In the genomic region with DNA sequence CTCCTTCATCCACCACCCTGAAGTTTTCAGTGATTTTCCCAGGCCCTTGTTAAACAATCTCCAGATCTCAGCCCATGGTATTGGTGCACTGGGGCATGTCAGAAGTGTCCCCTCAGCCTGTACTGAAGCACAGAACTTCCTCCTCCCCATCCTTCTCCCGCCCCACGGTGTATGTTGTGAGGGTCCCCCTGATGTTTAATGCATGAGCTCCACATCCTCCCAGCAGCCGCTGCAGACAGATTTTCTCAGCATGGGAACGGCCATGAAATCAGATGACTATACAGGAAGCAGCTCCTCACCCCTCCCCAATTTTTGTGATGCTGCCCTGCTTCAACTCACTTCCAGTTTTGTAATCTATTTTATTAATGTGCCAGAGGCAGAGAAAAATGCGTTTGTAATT, we compare ENCODE assay signal across 21 cellular contexts.
DNase-seq lines count a peak whose midpoint lies in the region; ATAC-seq and TF ChIP-seq lines count a peak whose summit lies in the region.
"Had no signal": no experiment of that assay in that cellular context is flagged by ENCODE, and none has a peak within 500 bp of the region (broad histone marks: within the 10 kb centered on the region; RNA-seq: fewer than 3 reads in every experiment).

No MANE protein-coding gene starts in this region.

- CTCF ChIA-PET in SK-N-SH (lab: Yijun Ruan, JAX), result interaction anchor here (1.0 to 1.4 kb wide), 2 partner anchors 31 to 307 kb away, joined by 3 read pairs; no protein-coding TSS in a partner anchor

- POLR2A ChIA-PET in SK-N-SH (lab: Yijun Ruan, JAX), result no interaction called here

- no peaks in the 10 kb centered on the region for H3K79me2 ChIP-seq in SK-N-SH (ENCODE audit: insufficient read depth)
- H3K79me2 ChIP-seq in neural cell (replicated peaks; ENCODE audit: insufficient read depth, low read length), result no peaks in the 10 kb centered on the region

- H3K4me2 ChIP-seq in SK-N-SH (no peak overlapping the region), neural cell (ENCODE audit: low read length) (peak overlapping the region; percentile 7)

- H3K9me3 ChIP-seq in SK-N-SH (no peaks in the 10 kb centered on the region), endodermal cell (ENCODE audit: control insufficient read depth, low read length) (no peaks in the 10 kb centered on the region), neural cell (ENCODE audit: low read length) (no peaks in the 10 kb centered on the region)
- H3K9me3 ChIP-seq: HAP-1 had no signal

- TF ChIP-seq RAD21 in SK-N-SH (IDR thresholded peaks at IDR 0.05; ENCODE audit: low read length) (no peak), neural cell (conservative IDR thresholded peaks at IDR 0.05) (no peak)

- peaks cover 0 to 6% of the 10 kb centered on the region in 2 experiments; a peak in 2 of 4 replicates for H3K4me1 ChIP-seq in SK-N-SH (ENCODE audit: control insufficient read depth in 1 of 2, insufficient read depth in 2 of 2, low read depth in 1 of 2, low read length in 1 of 2)
- H3K4me1 ChIP-seq in endodermal cell (ENCODE audit: control insufficient read depth, insufficient read depth, low read length), result no peaks in the 10 kb centered on the region
- H3K4me1 ChIP-seq: HAP-1 had no signal

- no peaks in the 10 kb centered on the region for H3K9me2 ChIP-seq in SK-N-SH
- no peaks in the 10 kb centered on the region for H3K9me2 ChIP-seq in neural cell (ENCODE audit: insufficient read depth, low read length)

- H3K27ac ChIP-seq in SK-N-SH (ENCODE audit: low read depth in 2 of 2, low read length in 1 of 2) (no peak overlapping the region), endodermal cell (ENCODE audit: low read depth, low read length) (peak overlapping the region; percentile 49), neural cell (ENCODE audit: low read length) (peak overlapping the region; percentile 65)
- H3K27ac ChIP-seq: GM23248 had no signal

- no peaks in the 10 kb centered on the region for H3K9me3 Mint-ChIP-seq in endodermal cell

- H3K27me3 ChIP-seq in SK-N-SH (ENCODE audit: insufficient read depth) (no peaks in the 10 kb centered on the region; the same call in 1 of the 2 replicates), endodermal cell (ENCODE audit: control insufficient read depth, insufficient read depth, low read length, poor library complexity, severe bottlenecking) (no peaks in the 10 kb centered on the region), neural cell (ENCODE audit: insufficient read depth, low read depth, low read length) (no peaks in the 10 kb centered on the region)

- H3K4me3 ChIP-seq in SK-N-SH (ENCODE audit: low read depth in 2 of 2, low read length in 1 of 2) (no peak overlapping the region), endodermal cell (ENCODE audit: low read length) (no peak overlapping the region), neural cell (ENCODE audit: low read length) (no peak overlapping the region)
- H3K4me3 ChIP-seq: GM23248, HAP-1 had no signal

- no peak for TF ChIP-seq CTCF in SK-N-SH (IDR thresholded peaks at IDR 0.05)
- no peak for TF ChIP-seq CTCF in endodermal cell (conservative IDR thresholded peaks at IDR 0.05)
- no peak for TF ChIP-seq CTCF in neural cell (IDR thresholded peaks at IDR 0.05; ENCODE audit: poor library complexity, severe bottlenecking)

- ATAC-seq in SK-N-SH treated with all-trans-retinoic acid at 6 μM for 48 hours, result no peak
- ATAC-seq: Panc1 had no signal

- peaks cover 8% of the 10 kb centered on the region for H3K27me3 Mint-ChIP-seq in endodermal cell (ENCODE audit: insufficient read depth)

- no peaks in the 10 kb centered on the region for H3K36me3 ChIP-seq in SK-N-SH (replicated peaks in 1 of 2; ENCODE audit: control insufficient read depth in 1 of 2, insufficient read depth in 2 of 2, low read length in 1 of 2)
- no peaks in the 10 kb centered on the region for H3K36me3 ChIP-seq in endodermal cell (ENCODE audit: control insufficient read depth, insufficient read depth, low read length)
- H3K36me3 ChIP-seq in neural cell (ENCODE audit: insufficient read depth, low read length), result no peaks in the 10 kb centered on the region
- H3K36me3 ChIP-seq: HAP-1 had no signal

- H4K20me1 ChIP-seq in SK-N-SH (ENCODE audit: insufficient read depth) (no peaks in the 10 kb centered on the region), neural cell (ENCODE audit: insufficient read depth) (no peaks in the 10 kb centered on the region)

- H3F3A ChIP-seq in SK-N-SH (replicated peaks; ENCODE audit: insufficient read depth), result no peaks in the 10 kb centered on the region
- H3F3A ChIP-seq in neural cell (ENCODE audit: insufficient read depth, low read length, poor library complexity, severe bottlenecking), result no peaks in the 10 kb centered on the region

- H3K4me3 Mint-ChIP-seq in endodermal cell, result no peak overlapping the region

- H2AFZ ChIP-seq in SK-N-SH (ENCODE audit: low read depth), result no peak overlapping the region
- no peak overlapping the region for H2AFZ ChIP-seq in neural cell (ENCODE audit: low read depth, low read length)
- H2AFZ ChIP-seq: GM23248 had no signal

- peak; percentile 33 for DNase-seq in SK-N-SH
- DNase-seq in endodermal cell, result no peak
- no peak for DNase-seq in T-helper 2 cell
- no peak for DNase-seq in OCI-M1 (lab: John Stamatoyannopoulos, UW)
- no peak for DNase-seq in activated CD8-positive, alpha-beta memory T cell treated with anti-CD3 and anti-CD28 coated beads for 24 hours
- DNase-seq in stimulated activated CD4-positive, alpha-beta T cell treated with anti-CD3 and anti-CD28 coated beads, Interleukin-12 subunit alpha, Interleukin-12 subunit beta, amount 100 ng/mL, for 4 hours, result no peak
- DNase-seq: 8988T; GM23248; KG1; NCI-H1092 treated with DMSO at 0.1 percent for 48 hours; NCI-H1436 treated with DMSO at 0.1 percent for 48 hours; NCI-H1930; NCI-H345; NCI-H524; NCI-H774; NK-92 treated with Interleukin-12 subunit alpha and Interleukin-12 subunit beta, amount 100 ng/mL, for 24 hours; SIG-M5 had no signal

- no peak for TF ChIP-seq EP300 in SK-N-SH (IDR thresholded peaks at IDR 0.05; ENCODE audit: borderline replicate concordance in 1 of 2, low read depth in 1 of 2, low read length in 1 of 2)
- TF ChIP-seq EP300 in neural cell (conservative IDR thresholded peaks at IDR 0.05; ENCODE audit: poor library complexity, severe bottlenecking), result no peak

- no peak overlapping the region for H3K27ac Mint-ChIP-seq in endodermal cell

- no peaks in the 10 kb centered on the region for H3K36me3 Mint-ChIP-seq in endodermal cell (ENCODE audit: low read depth)

- WGBS in SK-N-SH (ENCODE audit: low lambda C conversion rate), result 37% methylated on average over 5 of the region's 5 CpGs
- WGBS in endodermal cell (ENCODE audit: insufficient coverage in 1 of 2, insufficient read length in 1 of 2), 2 experiments, result 68 to 78% methylated on average over 2 to 5 of the region's 5 CpGs

- H3K9ac ChIP-seq in SK-N-SH, result no peak overlapping the region
- no peak overlapping the region for H3K9ac ChIP-seq in endodermal cell (ENCODE audit: extremely low read depth, low read length, poor library complexity, severe bottlenecking)
- peak overlapping the region; percentile 52 for H3K9ac ChIP-seq in neural cell (ENCODE audit: low read length)
- H3K9ac ChIP-seq: GM23248 had no signal

- H3K4me1 Mint-ChIP-seq in endodermal cell, result peaks cover 14% of the 10 kb centered on the region

TF ChIP-seq in SK-N-SH, 30 proteins besides CTCF, POLR2A, EP300 and RAD21 (continues in another document):
- no peak for TF ChIP-seq JUND (IDR thresholded peaks at IDR 0.05)
- TF ChIP-seq YY1 (IDR thresholded peaks at IDR 0.05; ENCODE audit: low read depth), result no peak
- TF ChIP-seq, protein P1, sequence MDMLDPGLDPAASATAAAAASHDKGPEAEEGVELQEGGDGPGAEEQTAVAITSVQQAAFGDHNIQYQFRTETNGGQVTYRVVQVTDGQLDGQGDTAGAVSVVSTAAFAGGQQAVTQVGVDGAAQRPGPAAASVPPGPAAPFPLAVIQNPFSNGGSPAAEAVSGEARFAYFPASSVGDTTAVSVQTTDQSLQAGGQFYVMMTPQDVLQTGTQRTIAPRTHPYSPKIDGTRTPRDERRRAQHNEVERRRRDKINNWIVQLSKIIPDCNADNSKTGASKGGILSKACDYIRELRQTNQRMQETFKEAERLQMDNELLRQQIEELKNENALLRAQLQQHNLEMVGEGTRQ (IDR thresholded peaks at IDR 0.05; ENCODE audit: borderline replicate concordance, low read depth, low read length), result no peak
- TF ChIP-seq TEAD4 (IDR thresholded peaks at IDR 0.05; ENCODE audit: borderline replicate concordance, insufficient read depth), result no peak
- no peak for TF ChIP-seq NRF1 (IDR thresholded peaks at IDR 0.05; ENCODE audit: low read depth, low read length)
- no peak for TF ChIP-seq CHD2 (IDR thresholded peaks at IDR 0.05; ENCODE audit: low read length, partially characterized antibody)

TF ChIP-seq in SK-N-SH treated with all-trans-retinoic acid at 6 μM for 48 hours, 23 proteins besides CTCF, POLR2A, EP300 and RAD21 (continues in another document):
- TF ChIP-seq PPARA (CRISPR knock-in tag; IDR thresholded peaks at IDR 0.05; ENCODE audit: borderline replicate concordance), result no peak
- TF ChIP-seq GLIS3 (CRISPR knock-in tag; IDR thresholded peaks at IDR 0.05), result no peak
- TF ChIP-seq RARB (CRISPR knock-in tag; IDR thresholded peaks at IDR 0.05), result no peak
- no peak for TF ChIP-seq BACH2 (CRISPR knock-in tag; IDR thresholded peaks at IDR 0.05; ENCODE audit: borderline replicate concordance)
- no peak for TF ChIP-seq ZNF565 (CRISPR knock-in tag; conservative IDR thresholded peaks at IDR 0.05; ENCODE audit: low read depth)

TF ChIP-seq in neural cell, 6 proteins besides CTCF, POLR2A, EP300 and RAD21 (continues in another document):
- TF ChIP-seq MXI1 (conservative IDR thresholded peaks at IDR 0.05; ENCODE audit: poor library complexity, severe bottlenecking), result no peak
- no peak for TF ChIP-seq POLR2AphosphoS5 (IDR thresholded peaks at IDR 0.05)
- no peak for TF ChIP-seq TAF1 (IDR thresholded peaks at IDR 0.05; ENCODE audit: low read depth)
- no peak for TF ChIP-seq EZH2 (IDR thresholded peaks at IDR 0.05; ENCODE audit: borderline replicate concordance, insufficient read depth, low read length, poor library complexity, severe bottlenecking)
- no peak for TF ChIP-seq SMC3 (conservative IDR thresholded peaks at IDR 0.05; ENCODE audit: poor library complexity)

Comparison
In these comparisons a context has a peak if more than half of its experiments do, and no peak if none do; other contexts are left out.
1. H3K27ac ChIP-seq: peak in endodermal cell (single experiment) and neural cell (single experiment); none in SK-N-SH (0 of 2).